Comparison of ENCODE assay signal across 1 cellular context in the genomic region with DNA sequence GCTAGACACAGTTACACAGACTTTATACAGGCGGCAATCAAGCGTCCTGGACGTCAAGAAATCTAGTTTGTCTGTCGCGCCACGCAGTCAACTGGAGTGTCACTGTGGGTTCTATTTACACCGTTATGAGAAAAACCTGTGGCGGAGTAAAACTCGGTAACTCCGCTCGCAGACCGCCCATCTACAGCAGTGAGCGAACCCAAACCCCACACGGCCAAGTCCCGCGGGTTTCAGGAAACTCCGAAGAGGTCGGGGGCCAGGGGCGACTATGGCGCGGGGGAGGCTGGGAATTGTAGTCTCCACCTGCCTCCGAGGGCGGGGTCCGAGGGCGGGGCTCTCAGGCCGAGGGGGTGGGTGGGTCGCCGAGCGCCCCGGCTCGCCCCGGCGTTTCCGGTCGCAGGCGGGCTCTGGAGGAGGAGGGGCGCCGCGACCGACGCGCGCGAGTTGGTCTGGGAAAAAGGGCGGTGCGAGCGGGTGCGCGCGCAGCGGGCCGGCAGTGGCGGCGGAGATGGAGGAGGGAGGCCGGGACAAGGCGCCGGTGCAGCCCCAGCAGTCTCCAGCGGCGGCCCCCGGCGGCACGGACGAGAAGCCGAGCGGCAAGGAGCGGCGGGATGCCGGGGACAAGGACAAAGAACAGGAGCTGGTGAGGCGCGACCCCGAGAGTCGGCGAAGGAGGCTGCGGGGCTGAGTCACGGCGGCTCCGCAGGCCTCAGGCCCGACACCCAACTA.
A peak's percentile ranks its signal among the peaks of the same experiment; 100 is the strongest.
TF ChIP-seq lines count a peak whose summit lies in the region.

A gene (plus strand): TSS at position 483 of the 729 bp plus-strand sequence. CDS start 26 bp downstream, at position 509.

TF ChIP-seq in K562, 482 proteins besides CTCF, POLR2A, EP300 and RAD21 (continued from another document and continues in another):
- TF ChIP-seq, protein P1, sequence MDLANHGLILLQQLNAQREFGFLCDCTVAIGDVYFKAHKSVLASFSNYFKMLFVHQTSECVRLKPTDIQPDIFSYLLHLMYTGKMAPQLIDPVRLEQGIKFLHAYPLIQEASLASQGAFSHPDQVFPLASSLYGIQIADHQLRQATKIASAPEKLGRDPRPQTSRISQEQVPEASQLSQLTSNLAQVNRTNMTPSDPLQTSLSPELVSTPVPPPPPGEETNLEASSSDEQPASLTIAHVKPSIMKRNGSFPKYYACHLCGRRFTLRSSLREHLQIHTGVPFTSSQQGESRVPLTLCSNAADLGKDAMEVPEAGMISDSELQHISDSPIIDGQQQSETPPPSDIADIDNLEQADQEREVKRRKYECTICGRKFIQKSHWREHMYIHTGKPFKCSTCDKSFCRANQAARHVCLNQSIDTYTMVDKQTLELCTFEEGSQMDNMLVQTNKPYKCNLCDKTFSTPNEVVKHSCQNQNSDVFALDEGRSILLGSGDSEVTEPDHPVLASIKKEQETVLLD (IDR thresholded peaks at IDR 0.05), result no peak
- TF ChIP-seq NONO (IDR thresholded peaks at IDR 0.05; ENCODE audit: low read depth in 2 of 2, low read length in 1 of 2), result 0 out of 4 replicates have a peak, but pooled peaks of 1 of the 2 experiments have one; percentile 25
- TF ChIP-seq XRCC4 (IDR thresholded peaks at IDR 0.05; ENCODE audit: extremely low read depth, insufficient read depth, insufficient read length), result no peak
- TF ChIP-seq ELF4 (CRISPR knock-in tag; IDR thresholded peaks at IDR 0.05), result no peak
- no peak for TF ChIP-seq RB1 (IDR thresholded peaks at IDR 0.05; ENCODE audit: low read depth)
- no peak for TF ChIP-seq ZEB2 (IDR thresholded peaks at IDR 0.05)
- peak; percentile 40 for TF ChIP-seq CCNT2 (IDR thresholded peaks at IDR 0.05; ENCODE audit: borderline replicate concordance, extremely low read depth, insufficient read length, low read depth, low read length)
- TF ChIP-seq, protein P2, sequence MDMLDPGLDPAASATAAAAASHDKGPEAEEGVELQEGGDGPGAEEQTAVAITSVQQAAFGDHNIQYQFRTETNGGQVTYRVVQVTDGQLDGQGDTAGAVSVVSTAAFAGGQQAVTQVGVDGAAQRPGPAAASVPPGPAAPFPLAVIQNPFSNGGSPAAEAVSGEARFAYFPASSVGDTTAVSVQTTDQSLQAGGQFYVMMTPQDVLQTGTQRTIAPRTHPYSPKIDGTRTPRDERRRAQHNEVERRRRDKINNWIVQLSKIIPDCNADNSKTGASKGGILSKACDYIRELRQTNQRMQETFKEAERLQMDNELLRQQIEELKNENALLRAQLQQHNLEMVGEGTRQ (CRISPR knock-in tag; IDR thresholded peaks at IDR 0.05), result no peak
- TF ChIP-seq ZNF124 (CRISPR knock-in tag; IDR thresholded peaks at IDR 0.05), result no peak
- TF ChIP-seq ZNF133 (CRISPR knock-in tag; IDR thresholded peaks at IDR 0.05), result no peak
- no peak for TF ChIP-seq RAD51 (IDR thresholded peaks at IDR 0.05; ENCODE audit: borderline replicate concordance, low read depth)
- TF ChIP-seq ZNF316 (IDR thresholded peaks at IDR 0.05), result peak; percentile 46; the same call in 1 of the 2 replicates
- no peak for TF ChIP-seq SNRNP70 (optimal IDR thresholded peaks at IDR 0.05; ENCODE audit: low read depth, low read length)
- TF ChIP-seq, protein P3, sequence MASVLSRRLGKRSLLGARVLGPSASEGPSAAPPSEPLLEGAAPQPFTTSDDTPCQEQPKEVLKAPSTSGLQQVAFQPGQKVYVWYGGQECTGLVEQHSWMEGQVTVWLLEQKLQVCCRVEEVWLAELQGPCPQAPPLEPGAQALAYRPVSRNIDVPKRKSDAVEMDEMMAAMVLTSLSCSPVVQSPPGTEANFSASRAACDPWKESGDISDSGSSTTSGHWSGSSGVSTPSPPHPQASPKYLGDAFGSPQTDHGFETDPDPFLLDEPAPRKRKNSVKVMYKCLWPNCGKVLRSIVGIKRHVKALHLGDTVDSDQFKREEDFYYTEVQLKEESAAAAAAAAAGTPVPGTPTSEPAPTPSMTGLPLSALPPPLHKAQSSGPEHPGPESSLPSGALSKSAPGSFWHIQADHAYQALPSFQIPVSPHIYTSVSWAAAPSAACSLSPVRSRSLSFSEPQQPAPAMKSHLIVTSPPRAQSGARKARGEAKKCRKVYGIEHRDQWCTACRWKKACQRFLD (CRISPR knock-in tag; IDR thresholded peaks at IDR 0.05), result 0 out of 2 replicates have a peak, but pooled peaks have one; percentile 45
- TF ChIP-seq RBM34 (IDR thresholded peaks at IDR 0.05; ENCODE audit: borderline replicate concordance, insufficient read depth, low read length), result no peak
- no peak for TF ChIP-seq GTF2A2 (tag; IDR thresholded peaks at IDR 0.05)
- peak; percentile 90 for TF ChIP-seq KDM5B (IDR thresholded peaks at IDR 0.05; ENCODE audit: insufficient replicate concordance, low read depth, low read length)
- TF ChIP-seq, protein P4, sequence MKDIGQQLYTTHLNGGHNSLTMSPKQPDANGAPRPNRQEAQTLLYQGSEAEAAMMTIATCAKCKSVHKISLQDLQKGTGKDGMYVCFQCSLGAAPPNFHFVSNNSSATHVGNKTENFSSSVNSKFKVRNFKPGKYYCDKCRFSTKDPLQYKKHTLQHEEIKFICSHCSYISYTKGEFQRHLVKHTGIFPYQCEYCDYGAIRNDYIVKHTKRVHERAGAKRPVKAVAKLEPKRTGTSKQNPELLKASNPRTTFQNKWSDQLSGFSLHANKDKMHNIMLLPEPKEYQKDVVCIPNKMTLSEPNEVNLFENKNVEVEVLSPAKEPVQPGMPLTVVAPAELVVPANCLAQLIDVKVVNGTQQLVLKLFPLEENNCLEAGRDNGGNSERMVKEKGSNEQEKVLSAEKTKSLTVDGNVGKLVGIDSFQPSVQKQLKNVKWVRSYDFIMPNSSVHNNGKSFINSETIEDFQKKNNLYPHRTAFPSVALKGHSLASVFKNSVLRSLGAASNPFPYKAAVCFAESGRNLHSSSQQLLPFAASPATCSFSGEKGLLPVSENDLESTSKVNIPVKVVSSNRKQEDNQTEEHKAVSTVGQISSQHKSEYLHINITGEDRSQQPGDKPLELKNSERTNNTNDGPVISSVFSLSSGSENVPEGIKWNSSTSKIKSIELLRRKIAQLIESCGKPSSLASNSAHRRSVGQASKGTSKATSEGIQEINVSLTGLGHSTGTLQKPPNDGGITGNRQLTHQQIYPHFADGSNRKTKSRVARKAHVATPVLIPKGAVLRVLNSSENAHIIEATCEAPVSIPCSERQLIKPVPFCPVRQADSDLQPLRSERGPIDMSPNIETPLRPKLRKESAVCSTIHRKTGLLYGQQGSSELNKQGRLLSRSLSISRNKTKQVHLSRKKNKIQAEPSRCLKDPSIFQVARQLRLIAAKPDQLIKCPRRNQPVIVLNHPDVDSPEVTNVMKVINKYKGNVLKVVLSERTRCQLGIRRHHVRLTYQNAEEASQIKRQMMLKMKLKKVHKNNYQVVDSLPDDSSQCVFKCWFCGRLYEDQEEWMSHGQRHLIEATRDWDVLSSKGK (CRISPR knock-in tag; IDR thresholded peaks at IDR 0.05), result no peak
- TF ChIP-seq MYBL2 (IDR thresholded peaks at IDR 0.05; ENCODE audit: low read depth), result no peak
- TF ChIP-seq MYBL2 (CRISPR knock-in tag; IDR thresholded peaks at IDR 0.05; ENCODE audit: borderline replicate concordance), result no peak
- TF ChIP-seq TCF7L2 (IDR thresholded peaks at IDR 0.05; ENCODE audit: low read depth, low read length), result no peak
- TF ChIP-seq NR4A1 (CRISPR knock-in tag; IDR thresholded peaks at IDR 0.05), result peak; percentile 73; the same call in 1 of the 2 replicates
- TF ChIP-seq NR4A1 (tag; IDR thresholded peaks at IDR 0.05), result no peak
- peak; percentile 78 for TF ChIP-seq POLR2AphosphoS5 (IDR thresholded peaks at IDR 0.05; ENCODE audit: control insufficient read depth, insufficient read depth, low read depth, low read length)
- no peak for TF ChIP-seq HIVEP1 (CRISPR knock-in tag; IDR thresholded peaks at IDR 0.05)
- TF ChIP-seq GTF2E2 (tag; IDR thresholded peaks at IDR 0.05), result no peak
- no peak for TF ChIP-seq DMBX1 (CRISPR knock-in tag; IDR thresholded peaks at IDR 0.05; ENCODE audit: borderline replicate concordance)
- TF ChIP-seq, protein P5, sequence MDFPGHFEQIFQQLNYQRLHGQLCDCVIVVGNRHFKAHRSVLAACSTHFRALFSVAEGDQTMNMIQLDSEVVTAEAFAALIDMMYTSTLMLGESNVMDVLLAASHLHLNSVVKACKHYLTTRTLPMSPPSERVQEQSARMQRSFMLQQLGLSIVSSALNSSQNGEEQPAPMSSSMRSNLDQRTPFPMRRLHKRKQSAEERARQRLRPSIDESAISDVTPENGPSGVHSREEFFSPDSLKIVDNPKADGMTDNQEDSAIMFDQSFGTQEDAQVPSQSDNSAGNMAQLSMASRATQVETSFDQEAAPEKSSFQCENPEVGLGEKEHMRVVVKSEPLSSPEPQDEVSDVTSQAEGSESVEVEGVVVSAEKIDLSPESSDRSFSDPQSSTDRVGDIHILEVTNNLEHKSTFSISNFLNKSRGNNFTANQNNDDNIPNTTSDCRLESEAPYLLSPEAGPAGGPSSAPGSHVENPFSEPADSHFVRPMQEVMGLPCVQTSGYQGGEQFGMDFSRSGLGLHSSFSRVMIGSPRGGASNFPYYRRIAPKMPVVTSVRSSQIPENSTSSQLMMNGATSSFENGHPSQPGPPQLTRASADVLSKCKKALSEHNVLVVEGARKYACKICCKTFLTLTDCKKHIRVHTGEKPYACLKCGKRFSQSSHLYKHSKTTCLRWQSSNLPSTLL (IDR thresholded peaks at IDR 0.05), result no peak
- no peak for TF ChIP-seq SNIP1 (IDR thresholded peaks at IDR 0.05; ENCODE audit: low read depth)
- no peak for TF ChIP-seq RNF2 (IDR thresholded peaks at IDR 0.05)
- no peak for TF ChIP-seq RBM17 (IDR thresholded peaks at IDR 0.05; ENCODE audit: borderline replicate concordance, low read depth, low read length)
- TF ChIP-seq ZNF165 (CRISPR knock-in tag; IDR thresholded peaks at IDR 0.05; ENCODE audit: borderline replicate concordance), result no peak
- 0 out of 4 replicates have a peak, but pooled peaks of 1 of the 2 experiments have one; percentile 58 for TF ChIP-seq ARNT (IDR thresholded peaks at IDR 0.05)
- peak; percentile 34; the same call in 1 of the 2 replicates for TF ChIP-seq XRCC5 (IDR thresholded peaks at IDR 0.05; ENCODE audit: low read depth, low read length)
- TF ChIP-seq DPF2 (IDR thresholded peaks at IDR 0.05), result 0 out of 2 replicates have a peak, but pooled peaks have one; percentile 4
- TF ChIP-seq RHOXF2B (CRISPR knock-in tag; conservative IDR thresholded peaks at IDR 0.05), result no peak
- no peak for TF ChIP-seq SOX6 (IDR thresholded peaks at IDR 0.05)
- TF ChIP-seq, protein P6, sequence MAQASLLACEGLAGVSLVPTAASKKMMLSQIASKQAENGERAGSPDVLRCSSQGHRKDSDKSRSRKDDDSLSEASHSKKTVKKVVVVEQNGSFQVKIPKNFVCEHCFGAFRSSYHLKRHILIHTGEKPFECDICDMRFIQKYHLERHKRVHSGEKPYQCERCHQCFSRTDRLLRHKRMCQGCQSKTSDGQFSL (CRISPR knock-in tag; IDR thresholded peaks at IDR 0.05), result no peak
- TF ChIP-seq, protein P6 (tag; IDR thresholded peaks at IDR 0.05), result no peak
- TF ChIP-seq ZNF347 (CRISPR knock-in tag; IDR thresholded peaks at IDR 0.05; ENCODE audit: low read depth), result no peak
- peak; percentile 32 for TF ChIP-seq MEIS2 (IDR thresholded peaks at IDR 0.05; ENCODE audit: partially characterized antibody)
- TF ChIP-seq, protein P7, sequence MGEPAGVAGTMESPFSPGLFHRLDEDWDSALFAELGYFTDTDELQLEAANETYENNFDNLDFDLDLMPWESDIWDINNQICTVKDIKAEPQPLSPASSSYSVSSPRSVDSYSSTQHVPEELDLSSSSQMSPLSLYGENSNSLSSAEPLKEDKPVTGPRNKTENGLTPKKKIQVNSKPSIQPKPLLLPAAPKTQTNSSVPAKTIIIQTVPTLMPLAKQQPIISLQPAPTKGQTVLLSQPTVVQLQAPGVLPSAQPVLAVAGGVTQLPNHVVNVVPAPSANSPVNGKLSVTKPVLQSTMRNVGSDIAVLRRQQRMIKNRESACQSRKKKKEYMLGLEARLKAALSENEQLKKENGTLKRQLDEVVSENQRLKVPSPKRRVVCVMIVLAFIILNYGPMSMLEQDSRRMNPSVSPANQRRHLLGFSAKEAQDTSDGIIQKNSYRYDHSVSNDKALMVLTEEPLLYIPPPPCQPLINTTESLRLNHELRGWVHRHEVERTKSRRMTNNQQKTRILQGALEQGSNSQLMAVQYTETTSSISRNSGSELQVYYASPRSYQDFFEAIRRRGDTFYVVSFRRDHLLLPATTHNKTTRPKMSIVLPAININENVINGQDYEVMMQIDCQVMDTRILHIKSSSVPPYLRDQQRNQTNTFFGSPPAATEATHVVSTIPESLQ (CRISPR knock-in tag; IDR thresholded peaks at IDR 0.05), result 0 out of 2 replicates have a peak, but pooled peaks have one; percentile 21
- TF ChIP-seq, protein P8, sequence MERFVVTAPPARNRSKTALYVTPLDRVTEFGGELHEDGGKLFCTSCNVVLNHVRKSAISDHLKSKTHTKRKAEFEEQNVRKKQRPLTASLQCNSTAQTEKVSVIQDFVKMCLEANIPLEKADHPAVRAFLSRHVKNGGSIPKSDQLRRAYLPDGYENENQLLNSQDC (CRISPR knock-in tag; IDR thresholded peaks at IDR 0.05), result no peak
- TF ChIP-seq, protein P9, sequence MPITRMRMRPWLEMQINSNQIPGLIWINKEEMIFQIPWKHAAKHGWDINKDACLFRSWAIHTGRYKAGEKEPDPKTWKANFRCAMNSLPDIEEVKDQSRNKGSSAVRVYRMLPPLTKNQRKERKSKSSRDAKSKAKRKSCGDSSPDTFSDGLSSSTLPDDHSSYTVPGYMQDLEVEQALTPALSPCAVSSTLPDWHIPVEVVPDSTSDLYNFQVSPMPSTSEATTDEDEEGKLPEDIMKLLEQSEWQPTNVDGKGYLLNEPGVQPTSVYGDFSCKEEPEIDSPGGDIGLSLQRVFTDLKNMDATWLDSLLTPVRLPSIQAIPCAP (CRISPR knock-in tag; IDR thresholded peaks at IDR 0.05; ENCODE audit: borderline replicate concordance), result no peak
- TF ChIP-seq SPI1 (IDR thresholded peaks at IDR 0.05; ENCODE audit: borderline replicate concordance, low read depth, low read length), result no peak
- peak; percentile 85 for TF ChIP-seq RBBP5 (IDR thresholded peaks at IDR 0.05; ENCODE audit: borderline replicate concordance, insufficient read depth, low read length, poor library complexity, severe bottlenecking)
- TF ChIP-seq, protein P10, sequence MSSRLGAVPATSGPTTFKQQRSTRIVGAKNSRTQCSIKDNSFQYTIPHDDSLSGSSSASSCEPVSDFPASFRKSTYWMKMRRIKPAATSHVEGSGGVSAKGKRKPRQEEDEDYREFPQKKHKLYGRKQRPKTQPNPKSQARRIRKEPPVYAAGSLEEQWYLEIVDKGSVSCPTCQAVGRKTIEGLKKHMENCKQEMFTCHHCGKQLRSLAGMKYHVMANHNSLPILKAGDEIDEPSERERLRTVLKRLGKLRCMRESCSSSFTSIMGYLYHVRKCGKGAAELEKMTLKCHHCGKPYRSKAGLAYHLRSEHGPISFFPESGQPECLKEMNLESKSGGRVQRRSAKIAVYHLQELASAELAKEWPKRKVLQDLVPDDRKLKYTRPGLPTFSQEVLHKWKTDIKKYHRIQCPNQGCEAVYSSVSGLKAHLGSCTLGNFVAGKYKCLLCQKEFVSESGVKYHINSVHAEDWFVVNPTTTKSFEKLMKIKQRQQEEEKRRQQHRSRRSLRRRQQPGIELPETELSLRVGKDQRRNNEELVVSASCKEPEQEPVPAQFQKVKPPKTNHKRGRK (tag; IDR thresholded peaks at IDR 0.05), result no peak
- no peak; the same call in 1 of the 2 replicates for TF ChIP-seq SP1 (CRISPR knock-in tag; IDR thresholded peaks at IDR 0.05)
- no peak for TF ChIP-seq PTTG1 (tag; IDR thresholded peaks at IDR 0.05; ENCODE audit: low read depth)
- no peak for TF ChIP-seq NCOA1 (IDR thresholded peaks at IDR 0.05; ENCODE audit: low read depth)
- no peak for TF ChIP-seq NELFE (IDR thresholded peaks at IDR 0.05; ENCODE audit: insufficient read depth, insufficient read length)
- no peak for TF ChIP-seq MTF1 (CRISPR knock-in tag; IDR thresholded peaks at IDR 0.05; ENCODE audit: borderline replicate concordance)
